15 cellular contexts compared by ENCODE assay signal in genomic region chr22:30701872-30702271, GRCh38. TPM values are rescaled to one million over a fixed set of nuclear protein-coding genes. Genes with fewer than 3 reads are reported as not detected.
DNase-seq lines count a peak whose midpoint lies in the region; ATAC-seq, FAIRE-seq and TF ChIP-seq lines count a peak whose summit lies in the region.
"Had no signal": no experiment of that assay in that cellular context is flagged by ENCODE, and none has a peak within 500 bp of the region (broad histone marks: within the 10 kb centered on the region; RNA-seq: fewer than 3 reads in every experiment).

No MANE protein-coding gene starts in this region.

- no peaks in the 10 kb centered on the region for H3K27me3 ChIP-seq in bronchial epithelial cell (ENCODE audit: control insufficient read depth, insufficient read depth, low read length)
- H3K27me3 ChIP-seq: stomach had no signal

- DNase-seq in EL (peak; percentile 44), NB4 (ENCODE audit: low read depth) (peak; percentile 9), bronchial epithelial cell (ENCODE audit: low read depth) (peak; percentile 23), omental fat pad (ENCODE audit: low spot score) (no peak), iPS-NIHi11 (ENCODE audit: low spot score) (no peak), NCI-H2029 treated with DMSO at 0.1 percent for 48 hours (lab: John Stamatoyannopoulos, UW) (no peak), KG1 (lab: John Stamatoyannopoulos, UW) (no peak), left colon (no peak)
- DNase-seq: activated CD4-positive, alpha-beta T cell treated with anti-CD3 and anti-CD28 coated beads for 4 hours; DMS79; Karpas-422; NCI-H187 treated with DMSO at 0.1 percent for 48 hours; stomach had no signal

- no peak overlapping the region for H3K4me3 ChIP-seq in NB4 (ENCODE audit: low read depth, low read length)
- no peak overlapping the region for H3K4me3 ChIP-seq in bronchial epithelial cell (ENCODE audit: low read depth, low read length)
- H3K4me3 ChIP-seq: stomach had no signal

- intact Hi-C loops in left colon (cut with DNase I, micrococcal nuclease) = no loop called here

- no peak for TF ChIP-seq CTCF in NB4 (IDR thresholded peaks at IDR 0.05; ENCODE audit: low read depth, low read length)
- no peak for TF ChIP-seq CTCF in bronchial epithelial cell (IDR thresholded peaks at IDR 0.05; ENCODE audit: insufficient read depth, low read length, severe bottlenecking)
- TF ChIP-seq CTCF in omental fat pad (IDR thresholded peaks at IDR 0.05) = no peak

- no peak for TF ChIP-seq POLR2A in NB4 (IDR thresholded peaks at IDR 0.05; ENCODE audit: extremely low read depth, insufficient read length)

- ATAC-seq in omental fat pad (ENCODE audit: low FRiP score) = peak; percentile 47
- no peak for ATAC-seq in left colon
- ATAC-seq: activated naive CD4-positive, alpha-beta T cell treated with anti-CD3 and anti-CD28 coated beads, Interleukin-2, amount 50 U/mL, for 72 hours had no signal

- no peaks in the 10 kb centered on the region for H3K36me3 ChIP-seq in bronchial epithelial cell (ENCODE audit: control insufficient read depth, insufficient read depth, low read length)
- H3K36me3 ChIP-seq: stomach had no signal

- FAIRE-seq in bronchial epithelial cell (lab: Jason Lieb, UNC) = peak; percentile 83
- FAIRE-seq: keratinocyte had no signal

RNA-seq across cellular contexts. Expression of gene OSBP2, which starts 7.2 kb away (rescaled TPM):
- total RNA-seq in bronchial epithelial cell (23.4 and 32.8 TPM in 2 replicates), omental fat pad (1 to 10 TPM; 1.3 to 7.4 (median 4.4) TPM), left colon (1 to 10 TPM; 2.9 to 5.1 TPM)

RNA-seq across cellular contexts. Expression of gene DUSP18, which starts 34.2 kb away (rescaled TPM):
- total RNA-seq in bronchial epithelial cell (5.3 and 11.3 TPM in 2 replicates), omental fat pad (10 to 100 TPM in 1 of 4 donors, 1 to 10 TPM in 3; 5.8 to 18.0 (median 8.2) TPM), left colon (10 to 100 TPM; 15.3 to 18.1 TPM)

Comparison
In these comparisons a context has a peak if more than half of its experiments do, and no peak if none do; other contexts are left out.
1. DNase-seq: peak in EL (single experiment), NB4 (single experiment) and bronchial epithelial cell (single experiment); none in omental fat pad (single experiment), iPS-NIHi11 (single experiment), NCI-H2029 treated with DMSO at 0.1 percent for 48 hours (single experiment), KG1 (single experiment) and left colon (0 of 2).